ENCODE assay signal across 8 cellular contexts in genomic region chr20:5168582-5169396, GRCh38. TPM values are rescaled to one million over a fixed set of nuclear protein-coding genes. Genes with fewer than 3 reads are reported as not detected.
DNase-seq lines count a peak whose midpoint lies in the region; ATAC-seq lines count a peak whose summit lies in the region.

No MANE protein-coding gene starts in this region.

- H3K4me3 Mint-ChIP-seq in memory B cell: peak overlapping the region; percentile 69

- H3K9me3 Mint-ChIP-seq in memory B cell: no peaks in the 10 kb centered on the region

- peaks cover 64% of the 10 kb centered on the region for H3K4me1 Mint-ChIP-seq in memory B cell

- ATAC-seq in memory B cell (ENCODE audit: low read depth): peak; percentile 48
- ATAC-seq in GM21526 (IDR thresholded peaks at IDR 0.05; ENCODE audit: low FRiP score, unreplicated experiment): no peak
- no peak for ATAC-seq in HG03442 (IDR thresholded peaks at IDR 0.05; ENCODE audit: unreplicated experiment)

- DNase-seq in GM03348 (ENCODE audit: low spot score) (peak; percentile 77), NCI-H2107 (lab: John Stamatoyannopoulos, UW) (peak; percentile 44), brain pericyte (ENCODE audit: low read depth, low spot score) (peak; percentile 52), memory B cell (ENCODE audit: low spot score in 2 of 2) (peak in 1 of 2 donors; percentile 5), occipital lobe (lab: John Stamatoyannopoulos, UW) (no peak), putamen (ENCODE audit: low spot score) (no peak)

- H3K27me3 Mint-ChIP-seq in memory B cell: no peaks in the 10 kb centered on the region

- peaks cover 4% of the 10 kb centered on the region for H3K36me3 Mint-ChIP-seq in memory B cell

- H3K27ac Mint-ChIP-seq in memory B cell: peak overlapping the region; percentile 87

RNA-seq across cellular contexts. Expression of gene CDS2, which starts 42.0 kb away (rescaled TPM):
- total RNA-seq in occipital lobe: 67.2 TPM

RNA-seq across cellular contexts. Expression of gene PCNA, which starts 49.0 kb away (rescaled TPM):
- 40.9 TPM for total RNA-seq in occipital lobe

RNA-seq across cellular contexts. Expression of gene TMEM230, which starts 55.9 kb away (rescaled TPM):
- total RNA-seq in occipital lobe: 50.1 TPM

Comparison
In these comparisons a context has a peak if more than half of its experiments do, and no peak if none do; other contexts are left out.
1. DNase-seq: peak in GM03348 (single experiment), NCI-H2107 (single experiment) and brain pericyte (single experiment); none in occipital lobe (single experiment) and putamen (single experiment).